In genomic region chr10:112973046-112973445, GRCh38 we compare ENCODE assay signal across 24 cellular contexts.
"Had no signal": no experiment of that assay in that cellular context is flagged by ENCODE, and none has a peak within 500 bp of the region (broad histone marks: within the 10 kb centered on the region; RNA-seq: fewer than 3 reads in every experiment).

No MANE protein-coding gene starts in this region.

- ATAC-seq: effector memory CD8-positive, alpha-beta T cell; left ventricle myocardium superior; lower lobe of right lung; natural killer cell treated with Interleukin-12 subunit alpha and Interleukin-12 subunit beta and Interleukin-15 and Interleukin-18, amount 100 ng/mL, for 72 hours; right cardiac atrium; stimulated activated naive B cell treated with anti-CD40 and anti-IgM and Interleukin-4, amounts not matched to agents 10 μg/mL and 1 μg/mL and 100 μg/mL, for 72 hours had no signal

- H3K9ac ChIP-seq: parathyroid adenoma had no signal

- H3K4me1 ChIP-seq: lower lobe of right lung had no signal

- H3K36me3 Mint-ChIP-seq: stimulated activated naive B cell treated with anti-CD40 and anti-IgM and Interleukin-4, amounts not matched to agents 10 μg/mL and 1 μg/mL and 100 μg/mL, for 72 hours had no signal

- H3K27ac ChIP-seq: esophagus squamous epithelium, lower lobe of right lung, neutrophil, parathyroid adenoma, skin epidermis, suprapubic skin, transverse colon, vagina had no signal

- H3K27me3 ChIP-seq: esophagus squamous epithelium, neutrophil, suprapubic skin, transverse colon, vagina had no signal

- FAIRE-seq: endometrium, frontal cortex, keratinocyte had no signal

- H3K9me3 Mint-ChIP-seq: effector memory CD8-positive, alpha-beta T cell; natural killer cell treated with Interleukin-12 subunit alpha and Interleukin-12 subunit beta and Interleukin-15 and Interleukin-18, amount 100 ng/mL, for 72 hours; neural crest cell; stimulated activated naive CD8-positive, alpha-beta T cell treated with anti-CD3 and anti-CD28 coated beads, Interleukin-15, Interleukin-2, amounts not matched to agents 100 ng/mL and 50 ng/mL, for 24 hours had no signal

- H3K4me1 Mint-ChIP-seq: stimulated activated naive B cell treated with anti-CD40 and anti-IgM and Interleukin-4, amounts not matched to agents 10 μg/mL and 1 μg/mL and 100 μg/mL, for 72 hours had no signal

- H3K4me3 ChIP-seq: esophagus squamous epithelium, lower lobe of right lung, skin epidermis, suprapubic skin, transverse colon, vagina had no signal

- DNase-seq: cortex of kidney; effector memory CD8-positive, alpha-beta T cell; erythroblast; esophagus squamous epithelium; hypothalamus; left ventricle myocardium superior; lower lobe of right lung; right cardiac atrium; stimulated activated CD4-positive, alpha-beta T cell treated with anti-CD3 and anti-CD28 coated beads, Interleukin-15, amount 100 ng/mL, for 24 hours; stimulated activated CD4-positive, alpha-beta T cell treated with anti-CD3 and anti-CD28 coated beads, Interleukin-2, amount 100 ng/mL, for 48 hours; stimulated activated naive B cell treated with anti-CD40 and anti-IgM and Interleukin-4, amounts not matched to agents 10 μg/mL and 1 μg/mL and 100 μg/mL, for 72 hours; transverse colon had no signal

- H2AFZ ChIP-seq: parathyroid adenoma had no signal

- H3K27me3 Mint-ChIP-seq: progenitor cell of endocrine pancreas had no signal

- H3K27ac Mint-ChIP-seq: effector memory CD8-positive, alpha-beta T cell; natural killer cell treated with Interleukin-12 subunit alpha and Interleukin-12 subunit beta and Interleukin-15 and Interleukin-18, amount 100 ng/mL, for 72 hours; progenitor cell of endocrine pancreas; stimulated activated naive B cell treated with anti-CD40 and anti-IgM and Interleukin-4, amounts not matched to agents 10 μg/mL and 1 μg/mL and 100 μg/mL, for 72 hours; stimulated activated naive CD8-positive, alpha-beta T cell treated with anti-CD3 and anti-CD28 coated beads, Interleukin-15, Interleukin-2, amounts not matched to agents 100 ng/mL and 50 ng/mL, for 24 hours had no signal

- H3K9me3 ChIP-seq: esophagus squamous epithelium, lower lobe of right lung, neutrophil, suprapubic skin, transverse colon, vagina had no signal

- H3K4me3 Mint-ChIP-seq: effector memory CD8-positive, alpha-beta T cell; natural killer cell treated with Interleukin-12 subunit alpha and Interleukin-12 subunit beta and Interleukin-15 and Interleukin-18, amount 100 ng/mL, for 72 hours; neural crest cell; stimulated activated naive B cell treated with anti-CD40 and anti-IgM and Interleukin-4, amounts not matched to agents 10 μg/mL and 1 μg/mL and 100 μg/mL, for 72 hours; stimulated activated naive CD8-positive, alpha-beta T cell treated with anti-CD3 and anti-CD28 coated beads, Interleukin-15, Interleukin-2, amounts not matched to agents 100 ng/mL and 50 ng/mL, for 24 hours had no signal
